Comparison of ENCODE assay signal across 25 cellular contexts in the genomic region with DNA sequence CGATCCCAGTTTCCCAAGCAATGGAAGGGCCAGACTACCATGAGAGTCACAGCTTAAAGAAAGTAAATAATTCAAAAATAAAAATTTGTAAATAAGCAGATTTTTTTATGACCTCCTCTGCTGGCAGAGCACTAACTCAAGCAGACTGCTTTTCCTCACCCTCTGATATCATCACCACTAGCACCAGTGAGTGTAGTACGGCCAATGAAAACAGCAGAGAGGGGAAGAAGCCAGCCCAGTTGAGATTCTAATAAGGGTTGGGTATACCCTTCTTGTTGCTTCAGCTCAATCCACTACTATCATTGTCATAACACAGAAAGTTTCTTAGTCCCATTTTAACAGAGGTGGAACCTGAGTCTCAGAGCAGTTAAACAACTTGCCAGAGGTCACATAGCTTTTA.
"Had no signal": no experiment of that assay in that cellular context is flagged by ENCODE, and none has a peak within 500 bp of the region (broad histone marks: within the 10 kb centered on the region; RNA-seq: fewer than 3 reads in every experiment).

No MANE protein-coding gene starts in this region.

- H3K9me3 ChIP-seq: esophagus squamous epithelium, gastrocnemius medialis, left lung had no signal

- ATAC-seq: esophagus mucosa, gastrocnemius medialis, left lung had no signal

- FAIRE-seq: colon, islet of Langerhans, keratinocyte had no signal

- H3K36me3 ChIP-seq: esophagus squamous epithelium, gastrocnemius medialis, heart right ventricle, left lung had no signal

- H3K27me3 ChIP-seq: dorsolateral prefrontal cortex, esophagus squamous epithelium, gastrocnemius medialis, left lung had no signal

- H3K4me1 ChIP-seq: esophagus squamous epithelium, gastrocnemius medialis, left lung had no signal

- H3K27ac ChIP-seq: coronary artery, dorsolateral prefrontal cortex, epithelial cell of prostate, esophagus squamous epithelium, gastrocnemius medialis, heart right ventricle, left lung had no signal

- H3K4me3 ChIP-seq: coronary artery, dorsolateral prefrontal cortex, esophagus squamous epithelium, gastrocnemius medialis, heart right ventricle, left lung, lung had no signal

- DNase-seq: dermis blood vessel endothelial cell; dorsolateral prefrontal cortex; effector CD4-positive, alpha-beta T cell; effector memory CD4-positive, alpha-beta T cell; erythroblast; esophagus squamous epithelium; foreskin fibroblast; foreskin melanocyte; gastrocnemius medialis; glutamatergic neuron; head of caudate nucleus; heart right ventricle; hippocampal formation; left cardiac atrium; left lung; mammary epithelial cell; mesendoderm; midbrain had no signal
